In genomic region chr1:22470227-22470626, GRCh38 we compare ENCODE assay signal across 19 cellular contexts.
"Had no signal": no experiment of that assay in that cellular context is flagged by ENCODE, and none has a peak within 500 bp of the region (broad histone marks: within the 10 kb centered on the region; RNA-seq: fewer than 3 reads in every experiment).

No MANE protein-coding gene starts in this region.

- H3K27ac Mint-ChIP-seq: activated CD4-positive, alpha-beta T cell treated with anti-CD3 and anti-CD28 coated beads, Interleukin-2, amount 10 ng/mL, durations not matched to agents 24 days and 14 days; activated CD8-positive, alpha-beta T cell treated with anti-CD3 and anti-CD28 coated beads for 36 hours; activated T-helper 17 cell treated with anti-CD3 and anti-CD28 coated beads, Interleukin-2, amount 50 U/mL, for 72 hours; memory B cell; naive thymus-derived CD4-positive, alpha-beta T cell; T-cell had no signal

- H3K9me3 Mint-ChIP-seq: activated CD4-positive, alpha-beta T cell treated with anti-CD3 and anti-CD28 coated beads, Interleukin-2, amount 10 ng/mL, durations not matched to agents 24 days and 14 days; activated CD8-positive, alpha-beta T cell treated with anti-CD3 and anti-CD28 coated beads for 36 hours; activated T-helper 17 cell treated with anti-CD3 and anti-CD28 coated beads, Interleukin-2, amount 50 U/mL, for 72 hours; T-cell had no signal

- DNase-seq: activated CD4-positive, alpha-beta T cell treated with anti-CD3 and anti-CD28 coated beads, Interleukin-2, amount 10 ng/mL, durations not matched to agents 24 days and 14 days; activated CD8-positive, alpha-beta T cell treated with anti-CD3 and anti-CD28 coated beads for 36 hours; activated naive CD4-positive, alpha-beta T cell treated with Interleukin-2 at 50 U/mL for 16 hours; activated T-cell treated with anti-CD3 and anti-CD28 coated beads, Interleukin-2, amount 50 U/mL, for 1 hour; cerebellar nuclear complex; effector CD4-positive, alpha-beta T cell; heart right ventricle; kidney glomerular epithelial cell; naive thymus-derived CD4-positive, alpha-beta T cell; stimulated activated CD4-positive, alpha-beta T cell treated with anti-CD3 and anti-CD28 coated beads, Interleukin-1b, Interleukin-23, amount 100 ng/mL, for 48 hours; stimulated activated CD8-positive, alpha-beta memory T cell treated with anti-CD3 and anti-CD28 coated beads, Interleukin-4, amount 100 ng/mL, for 48 hours; stimulated activated naive CD4-positive, alpha-beta T cell; T-cell had no signal

- H3K9me3 ChIP-seq: thyroid gland, vagina had no signal

- H3K4me3 Mint-ChIP-seq: activated CD4-positive, alpha-beta T cell treated with anti-CD3 and anti-CD28 coated beads, Interleukin-2, amount 10 ng/mL, durations not matched to agents 24 days and 14 days; activated CD8-positive, alpha-beta T cell treated with anti-CD3 and anti-CD28 coated beads for 36 hours; activated T-helper 17 cell treated with anti-CD3 and anti-CD28 coated beads, Interleukin-2, amount 50 U/mL, for 72 hours; memory B cell; naive thymus-derived CD4-positive, alpha-beta T cell; T-cell had no signal

- H3K4me3 ChIP-seq: gastroesophageal sphincter, heart right ventricle, thyroid gland, vagina had no signal

- H3K27ac ChIP-seq: gastroesophageal sphincter, heart right ventricle, thyroid gland, vagina had no signal

- ATAC-seq: activated CD8-positive, alpha-beta T cell treated with anti-CD3 and anti-CD28 coated beads for 36 hours; activated T-helper 17 cell treated with anti-CD3 and anti-CD28 coated beads, Interleukin-2, amount 50 U/mL, for 72 hours; esophagus mucosa; gastroesophageal sphincter; heart right ventricle; naive thymus-derived CD4-positive, alpha-beta T cell; T-cell had no signal

- H3K27me3 ChIP-seq: gastroesophageal sphincter, heart right ventricle, thyroid gland, vagina had no signal

- H3K27me3 Mint-ChIP-seq: activated CD4-positive, alpha-beta T cell treated with anti-CD3 and anti-CD28 coated beads, Interleukin-2, amount 10 ng/mL, durations not matched to agents 24 days and 14 days; activated CD8-positive, alpha-beta T cell treated with anti-CD3 and anti-CD28 coated beads for 36 hours; activated T-helper 17 cell treated with anti-CD3 and anti-CD28 coated beads, Interleukin-2, amount 50 U/mL, for 72 hours; memory B cell; naive thymus-derived CD4-positive, alpha-beta T cell; T-cell had no signal

- H3K36me3 ChIP-seq: gastroesophageal sphincter, heart right ventricle, thyroid gland, vagina had no signal
